Comparison of ENCODE assay signal across 1 cellular context in the genomic region with DNA sequence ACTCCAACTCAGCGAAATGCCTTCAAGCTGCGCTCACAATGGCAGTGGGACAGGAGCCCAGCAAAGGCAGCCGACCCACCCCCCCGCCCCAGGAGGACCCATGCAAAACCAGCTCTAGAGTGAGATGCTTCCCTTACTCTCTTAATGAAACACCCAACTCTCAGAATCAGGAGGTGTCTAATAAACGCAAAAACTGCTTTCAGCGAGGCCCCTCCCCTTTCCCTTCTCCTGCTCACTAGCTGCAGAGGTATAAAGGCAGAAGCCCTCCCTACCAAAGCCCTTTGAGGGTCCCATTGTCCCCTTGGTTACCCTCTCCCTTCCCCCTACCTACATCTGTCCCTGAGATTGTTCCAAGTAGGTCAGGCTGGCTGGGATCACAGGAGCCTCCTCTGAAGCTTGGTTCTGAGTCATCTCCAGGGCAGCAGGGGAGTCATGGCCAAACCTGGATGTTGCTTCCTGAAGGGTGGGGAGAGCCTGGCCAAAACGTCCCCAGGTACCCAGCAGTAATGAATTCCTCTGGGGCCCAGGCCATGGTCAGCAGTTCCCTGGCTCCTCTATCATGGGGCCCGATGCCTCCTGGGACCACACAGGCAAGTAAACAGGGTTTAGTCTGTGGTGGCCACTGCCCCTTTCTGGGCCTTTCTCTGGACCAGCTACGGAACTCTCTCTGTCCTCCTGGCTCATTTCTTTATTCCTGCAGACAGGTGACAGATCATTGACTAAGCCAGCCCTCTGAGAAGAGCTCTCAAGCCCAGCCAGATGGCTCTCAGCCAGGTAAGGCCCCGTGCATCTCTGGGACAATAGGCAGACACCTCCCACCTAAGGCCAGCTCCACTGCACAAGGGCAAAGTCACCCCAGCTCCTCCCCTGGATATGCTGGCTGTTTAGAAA.
TF ChIP-seq lines count a peak whose summit lies in the region.

No MANE protein-coding gene starts in this region.

TF ChIP-seq in H1, 55 proteins besides CTCF, POLR2A, EP300 and RAD21:
- TF ChIP-seq POU5F1 (IDR thresholded peaks at IDR 0.05; ENCODE audit: low read depth, low read length), result no peak
- TF ChIP-seq GTF2F1 (IDR thresholded peaks at IDR 0.05; ENCODE audit: borderline replicate concordance, low read depth, low read length), result no peak
- TF ChIP-seq CHD2 (IDR thresholded peaks at IDR 0.05; ENCODE audit: low read length), result no peak
- no peak for TF ChIP-seq KDM4A (IDR thresholded peaks at IDR 0.05; ENCODE audit: low read depth, low read length, severe bottlenecking)
- TF ChIP-seq BACH1 (IDR thresholded peaks at IDR 0.05; ENCODE audit: low read length), result no peak
- no peak for TF ChIP-seq CEBPB (IDR thresholded peaks at IDR 0.05; ENCODE audit: low read depth, low read length)
- no peak for TF ChIP-seq EGR1 (IDR thresholded peaks at IDR 0.05; ENCODE audit: borderline replicate concordance, low read depth, low read length)
- no peak for TF ChIP-seq SIRT6 (IDR thresholded peaks at IDR 0.05; ENCODE audit: low read length)
- TF ChIP-seq, protein P1, sequence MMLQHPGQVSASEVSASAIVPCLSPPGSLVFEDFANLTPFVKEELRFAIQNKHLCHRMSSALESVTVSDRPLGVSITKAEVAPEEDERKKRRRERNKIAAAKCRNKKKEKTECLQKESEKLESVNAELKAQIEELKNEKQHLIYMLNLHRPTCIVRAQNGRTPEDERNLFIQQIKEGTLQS (IDR thresholded peaks at IDR 0.05; ENCODE audit: insufficient read depth, low read depth, low read length), result no peak
- TF ChIP-seq YY1 (IDR thresholded peaks at IDR 0.05; ENCODE audit: low read depth, low read length), result no peak
- no peak for TF ChIP-seq SP4 (IDR thresholded peaks at IDR 0.05; ENCODE audit: low read length)
- no peak for TF ChIP-seq TEAD4 (IDR thresholded peaks at IDR 0.05; ENCODE audit: low read depth, low read length)
- TF ChIP-seq, protein P2, sequence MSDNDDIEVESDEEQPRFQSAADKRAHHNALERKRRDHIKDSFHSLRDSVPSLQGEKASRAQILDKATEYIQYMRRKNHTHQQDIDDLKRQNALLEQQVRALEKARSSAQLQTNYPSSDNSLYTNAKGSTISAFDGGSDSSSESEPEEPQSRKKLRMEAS (IDR thresholded peaks at IDR 0.05), result no peak
- TF ChIP-seq FOSL1 (IDR thresholded peaks at IDR 0.05; ENCODE audit: insufficient read depth, low read depth, low read length), result no peak
- no peak for TF ChIP-seq CBX8 (IDR thresholded peaks at IDR 0.05; ENCODE audit: borderline replicate concordance, low read depth, low read length)
- TF ChIP-seq CBX5 (IDR thresholded peaks at IDR 0.05; ENCODE audit: low read depth, low read length), result no peak
- no peak for TF ChIP-seq TAF1 (IDR thresholded peaks at IDR 0.05; ENCODE audit: low read depth, low read length)
- no peak for TF ChIP-seq TCF12 (IDR thresholded peaks at IDR 0.05; ENCODE audit: low read depth, low read length)
- no peak for TF ChIP-seq HDAC2 (IDR thresholded peaks at IDR 0.05; ENCODE audit: borderline replicate concordance in 1 of 2, low read depth in 2 of 2, low read length in 2 of 2)
